23 cellular contexts compared by ENCODE assay signal in the genomic region with DNA sequence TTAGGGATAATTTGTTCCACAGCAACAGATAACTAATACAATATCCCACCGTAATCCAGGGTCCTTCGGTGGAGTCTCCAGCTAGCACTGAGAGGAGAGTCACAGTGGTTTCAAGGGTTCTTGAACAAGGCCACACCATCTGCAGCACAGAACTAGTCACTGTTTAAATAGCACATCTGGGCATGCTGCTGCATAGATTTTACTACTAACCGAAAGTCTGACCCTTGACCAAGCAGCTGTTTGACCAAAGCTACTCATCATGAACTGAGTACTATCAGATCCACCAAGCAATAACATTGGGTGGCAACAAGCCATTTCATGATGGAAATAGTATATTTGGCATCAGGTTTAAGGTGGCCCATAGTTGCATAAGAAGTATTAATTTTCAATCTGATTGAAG.
"Had no signal": no experiment of that assay in that cellular context is flagged by ENCODE, and none has a peak within 500 bp of the region (broad histone marks: within the 10 kb centered on the region; RNA-seq: fewer than 3 reads in every experiment).

No MANE protein-coding gene starts in this region.

- H3K36me3 ChIP-seq: neutrophil, pancreas, right lobe of liver, stomach, thyroid gland, vagina had no signal

- ATAC-seq: left ventricle myocardium superior; natural killer cell treated with Interleukin-12 subunit alpha and Interleukin-12 subunit beta and Interleukin-15 and Interleukin-18, amount 100 ng/mL, for 72 hours; pancreas; stimulated activated effector memory CD8-positive, alpha-beta T cell treated with anti-CD3 and anti-CD28 coated beads, Interleukin-12 subunit alpha, Interleukin-12 subunit beta, amount 100 ng/mL, for 72 hours had no signal

- H3K9me3 ChIP-seq: neutrophil, pancreas, right lobe of liver, stomach, thyroid gland, vagina had no signal

- H3K27me3 ChIP-seq: dorsolateral prefrontal cortex, neutrophil, pancreas, right lobe of liver, stomach, thyroid gland, vagina had no signal

- H3K4me3 ChIP-seq: dorsolateral prefrontal cortex, lung, pancreas, right lobe of liver, smooth muscle cell, stomach, thyroid gland, vagina had no signal

- DNase-seq: dorsolateral prefrontal cortex; effector CD4-positive, alpha-beta T cell; hypothalamus; immature natural killer cell; islet precursor cell; kidney glomerular epithelial cell; left ventricle myocardium superior; naive B cell; pancreas; right lobe of liver; stimulated activated CD4-positive, alpha-beta T cell treated with anti-CD3 and anti-CD28 coated beads, Interleukin-12 subunit alpha, Interleukin-12 subunit beta, amount 100 ng/mL, for 4 hours; stimulated activated CD4-positive, alpha-beta T cell treated with anti-CD3 and anti-CD28 coated beads, Interleukin-1b, Interleukin-23, amount 100 ng/mL, for 48 hours; stimulated activated CD4-positive, alpha-beta T cell treated with anti-CD3 and anti-CD28 coated beads, Interleukin-4, amount 100 ng/mL, for 1 hour; stimulated activated naive CD4-positive, alpha-beta T cell treated with Interleukin-2 at 50 U/mL for 16 hours; stomach; thyroid gland; trophoblast cell had no signal

- H3K4me1 ChIP-seq: right lobe of liver, thyroid gland, vagina had no signal

- H3K4me2 ChIP-seq: smooth muscle cell had no signal

- H3K27ac ChIP-seq: dorsolateral prefrontal cortex, neutrophil, pancreas, right lobe of liver, thyroid gland, vagina had no signal
